In genomic region chr6:159090530-159091306, GRCh38 we compare ENCODE assay signal across 20 cellular contexts. TPM values are rescaled to one million over a fixed set of nuclear protein-coding genes. Genes with fewer than 3 reads are reported as not detected.
DNase-seq lines count a peak whose midpoint lies in the region; ATAC-seq, FAIRE-seq and TF ChIP-seq lines count a peak whose summit lies in the region.
"Had no signal": no experiment of that assay in that cellular context is flagged by ENCODE, and none has a peak within 500 bp of the region (broad histone marks: within the 10 kb centered on the region; RNA-seq: fewer than 3 reads in every experiment).

No MANE protein-coding gene starts in this region.

- no peak for FAIRE-seq in kidney (lab: Jason Lieb, UNC)
- FAIRE-seq: GM19239, urothelium cell line had no signal

- peaks cover 41% of the 10 kb centered on the region for H3K4me1 Mint-ChIP-seq in stimulated activated memory B cell treated with anti-CD40 and anti-IgM and Interleukin-4, amounts not matched to agents 10 μg/mL and 1 μg/mL and 100 μg/mL, for 72 hours

- H3K27me3 Mint-ChIP-seq in stimulated activated memory B cell treated with anti-CD40 and anti-IgM and Interleukin-4, amounts not matched to agents 10 μg/mL and 1 μg/mL and 100 μg/mL, for 72 hours = no peaks in the 10 kb centered on the region
- H3K27me3 Mint-ChIP-seq: activated CD4-positive, alpha-beta memory T cell treated with anti-CD3 and anti-CD28 coated beads for 36 hours; CD4-positive, alpha-beta memory T cell; T-cell had no signal

- TF ChIP-seq CTCF in kidney (IDR thresholded peaks at IDR 0.05; ENCODE audit: borderline replicate concordance, extremely low read depth, insufficient read depth) = no peak

- H3K36me3 ChIP-seq in kidney (ENCODE audit: control insufficient read depth in 1 of 2, insufficient read depth in 2 of 2, low read length in 2 of 2) = no peaks in the 10 kb centered on the region

- H3K9ac ChIP-seq in kidney (ENCODE audit: low read length in 2 of 2) = no peak overlapping the region

- no peak for ATAC-seq in stimulated activated memory B cell treated with anti-CD40 and anti-IgM and Interleukin-4, amounts not matched to agents 10 μg/mL and 1 μg/mL and 100 μg/mL, for 72 hours
- ATAC-seq: T-cell had no signal

- intact Hi-C loops in kidney (cut with DNase I) = no loop called here

- H3K4me3 Mint-ChIP-seq in stimulated activated memory B cell treated with anti-CD40 and anti-IgM and Interleukin-4, amounts not matched to agents 10 μg/mL and 1 μg/mL and 100 μg/mL, for 72 hours = no peak overlapping the region
- H3K4me3 Mint-ChIP-seq: activated CD4-positive, alpha-beta memory T cell treated with anti-CD3 and anti-CD28 coated beads for 36 hours; CD4-positive, alpha-beta memory T cell; T-cell had no signal

- no peak overlapping the region for H3K27ac ChIP-seq in kidney (ENCODE audit: low read depth in 2 of 2, low read length in 2 of 2)

- DNase-seq in activated CD8-positive, alpha-beta memory T cell treated with anti-CD3 and anti-CD28 coated beads, Interleukin-2, amount 50 U/mL, for 48 hours = peak; percentile 12
- no peak for DNase-seq in activated CD8-positive, alpha-beta memory T cell treated with anti-CD3 and anti-CD28 coated beads for 24 hours
- DNase-seq in NCI-H446 treated with DMSO at 0.1 percent for 48 hours (lab: John Stamatoyannopoulos, UW) = peak; percentile 76
- peak; percentile 56 to 88 for DNase-seq in cerebellar nuclear complex (lab: John Stamatoyannopoulos, UW)
- DNase-seq in NCI-H345 (lab: John Stamatoyannopoulos, UW) = no peak
- no peak for DNase-seq in kidney
- no peak for DNase-seq in activated naive CD4-positive, alpha-beta T cell treated with Interleukin-2 at 50 U/mL for 16 hours
- DNase-seq: aorta; CD4-positive, alpha-beta memory T cell; Kasumi-1; midbrain; NCI-H187 treated with DMSO at 0.1 percent for 48 hours; T-cell had no signal

- H3K27ac Mint-ChIP-seq in stimulated activated memory B cell treated with anti-CD40 and anti-IgM and Interleukin-4, amounts not matched to agents 10 μg/mL and 1 μg/mL and 100 μg/mL, for 72 hours = peak overlapping the region; percentile 44
- H3K27ac Mint-ChIP-seq: activated CD4-positive, alpha-beta memory T cell treated with anti-CD3 and anti-CD28 coated beads for 36 hours; T-cell had no signal

- H3K4me1 ChIP-seq in kidney (ENCODE audit: control insufficient read depth in 1 of 2, insufficient read depth in 1 of 2, low read depth in 1 of 2, low read length in 2 of 2) = no peaks in the 10 kb centered on the region

- no peaks in the 10 kb centered on the region for H3K9me3 Mint-ChIP-seq in stimulated activated memory B cell treated with anti-CD40 and anti-IgM and Interleukin-4, amounts not matched to agents 10 μg/mL and 1 μg/mL and 100 μg/mL, for 72 hours
- H3K9me3 Mint-ChIP-seq: activated CD4-positive, alpha-beta memory T cell treated with anti-CD3 and anti-CD28 coated beads for 36 hours; CD4-positive, alpha-beta memory T cell had no signal

- no peaks in the 10 kb centered on the region for H3K36me3 Mint-ChIP-seq in stimulated activated memory B cell treated with anti-CD40 and anti-IgM and Interleukin-4, amounts not matched to agents 10 μg/mL and 1 μg/mL and 100 μg/mL, for 72 hours
- H3K36me3 Mint-ChIP-seq: activated CD4-positive, alpha-beta memory T cell treated with anti-CD3 and anti-CD28 coated beads for 36 hours; CD4-positive, alpha-beta memory T cell; T-cell had no signal

- H3K9me3 ChIP-seq in kidney (ENCODE audit: control insufficient read depth in 1 of 2, low read length in 2 of 2) = no peaks in the 10 kb centered on the region

- H3K4me3 ChIP-seq in kidney (ENCODE audit: low read length in 2 of 2) = no peak overlapping the region

RNA-seq across cellular contexts. Expression of gene TAGAP, which starts 45.9 kb away (rescaled TPM):
- total RNA-seq in kidney = 8.8 TPM
- 0.45 TPM for polyA plus RNA-seq in kidney (ENCODE audit: insufficient read depth, low read depth, low replicate concordance)
- total RNA-seq: Daoy, fibroblast of villous mesenchyme, RPMI7951 had no signal

Comparison
In these comparisons a context has a peak if more than half of its experiments do, and no peak if none do; other contexts are left out.
1. DNase-seq: peak in activated CD8-positive, alpha-beta memory T cell treated with anti-CD3 and anti-CD28 coated beads, Interleukin-2, amount 50 U/mL, for 48 hours (single experiment), NCI-H446 treated with DMSO at 0.1 percent for 48 hours (single experiment) and cerebellar nuclear complex (2 of 2); none in activated CD8-positive, alpha-beta memory T cell treated with anti-CD3 and anti-CD28 coated beads for 24 hours (single experiment), NCI-H345 (single experiment), kidney (single experiment) and activated naive CD4-positive, alpha-beta T cell treated with Interleukin-2 at 50 U/mL for 16 hours (single experiment).